In the genomic region with DNA sequence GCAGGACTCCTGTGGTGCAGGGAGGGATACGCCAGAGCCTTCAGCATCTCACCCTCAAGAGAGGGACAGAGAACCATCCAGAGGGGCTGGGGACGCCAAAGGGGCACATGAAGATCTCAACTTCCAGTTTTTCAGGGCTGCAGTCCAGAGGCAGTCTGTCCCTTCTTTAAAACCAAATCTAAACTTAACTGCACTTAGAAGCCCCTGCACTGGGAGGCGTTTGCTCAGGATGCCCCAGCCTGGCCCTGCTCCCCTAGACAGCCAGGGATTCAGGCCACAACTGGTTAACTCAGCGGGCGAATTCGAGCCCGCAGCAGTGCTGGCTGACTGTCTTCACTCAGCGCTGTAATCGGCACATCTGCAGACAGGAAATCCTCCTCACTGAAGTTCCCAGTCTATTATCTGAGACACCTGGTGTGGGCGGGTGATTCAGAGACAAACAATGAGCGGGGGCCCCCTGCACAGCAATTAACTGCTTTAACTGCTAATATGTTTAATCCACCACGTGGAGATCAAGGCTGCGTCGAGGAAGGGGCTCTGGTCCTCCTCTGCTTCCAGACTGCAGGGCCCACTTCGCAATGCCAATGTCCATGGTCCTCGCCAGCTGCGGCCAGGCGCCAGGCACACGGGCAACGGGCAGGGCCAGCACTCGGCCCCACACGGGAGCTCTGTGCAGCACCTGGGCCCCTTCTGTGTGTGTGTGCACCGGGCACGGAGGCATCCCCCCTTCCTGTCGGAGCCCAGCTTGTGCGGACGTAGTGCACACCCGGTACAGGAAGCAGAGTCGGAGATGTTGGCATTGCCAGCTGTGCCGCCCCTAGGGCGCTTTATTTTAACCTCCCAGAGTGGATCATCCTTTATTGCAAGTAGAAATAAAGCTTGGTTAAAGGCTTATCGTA, we compare ENCODE assay signal across 8 cellular contexts. TPM values are rescaled to one million over a fixed set of nuclear protein-coding genes. Genes with fewer than 3 reads are reported as not detected.
DNase-seq lines count a peak whose midpoint lies in the region; ATAC-seq and TF ChIP-seq lines count a peak whose summit lies in the region.

No MANE protein-coding gene starts in this region.

- H3K27me3 ChIP-seq in SJCRH30 (no peaks in the 10 kb centered on the region), iPS-20b (ENCODE audit: insufficient read depth, low read length) (no peaks in the 10 kb centered on the region)

- H3K9me3 ChIP-seq in SJCRH30 (replicated peaks) (no peaks in the 10 kb centered on the region), iPS-20b (ENCODE audit: insufficient read depth, low read depth, low read length) (no peaks in the 10 kb centered on the region)

- TF ChIP-seq RAD21 in Ishikawa (IDR thresholded peaks at IDR 0.05; ENCODE audit: low read depth): no peak

- ATAC-seq in HG02870 (IDR thresholded peaks at IDR 0.05; ENCODE audit: unreplicated experiment): no peak

- peaks cover 41% of the 10 kb centered on the region for H3K4me1 ChIP-seq in SJCRH30
- H3K4me1 ChIP-seq in iPS-20b (ENCODE audit: insufficient read depth, low read length): peaks cover 15% of the 10 kb centered on the region; the same call in 1 of the 2 replicates

- H3K27ac ChIP-seq in SJCRH30 (peak overlapping the region; percentile 94), iPS-20b (ENCODE audit: low read length) (no peak overlapping the region)

- H3K9ac ChIP-seq in iPS-20b (ENCODE audit: low read depth, low read length): peak overlapping the region; percentile 56; the same call in 1 of the 2 replicates

- no peak for TF ChIP-seq EP300 in Ishikawa (IDR thresholded peaks at IDR 0.05; ENCODE audit: borderline replicate concordance)

- H3K36me3 ChIP-seq in SJCRH30: no peaks in the 10 kb centered on the region
- H3K36me3 ChIP-seq in iPS-20b (ENCODE audit: insufficient read depth, low read depth, low read length): no peaks in the 10 kb centered on the region

- DNase-seq in GF-D8 (lab: John Stamatoyannopoulos, UW): peak; percentile 82
- DNase-seq in SJCRH30: peak; percentile 90
- DNase-seq in activated naive CD4-positive, alpha-beta T cell (lab: John Stamatoyannopoulos, UW): peak; percentile 29 to 74 (median 66)
- DNase-seq in stimulated activated CD4-positive, alpha-beta T cell treated with anti-CD3 and anti-CD28 coated beads, Interleukin-1b, Interleukin-23, amount 100 ng/mL, for 4 hours (ENCODE audit: low read depth in 2 of 2): peak; percentile 71 to 81
- no peak for DNase-seq in NCI-H446 treated with DMSO at 0.1 percent for 48 hours (lab: John Stamatoyannopoulos, UW)

- peak overlapping the region; percentile 20 for H3K4me3 ChIP-seq in SJCRH30
- H3K4me3 ChIP-seq in iPS-20b (ENCODE audit: low read length): peak overlapping the region; percentile 13; the same call in 1 of the 2 replicates

TF ChIP-seq in Ishikawa, 13 proteins besides CTCF, POLR2A, EP300 and RAD21:
- TF ChIP-seq NFIC (IDR thresholded peaks at IDR 0.05) (no peak), EGR1 (IDR thresholded peaks at IDR 0.05) (peak; percentile 26; the same call in 1 of the 2 replicates), REST (IDR thresholded peaks at IDR 0.05; ENCODE audit: low read depth) (no peak), TEAD4 (IDR thresholded peaks at IDR 0.05) (no peak)
- TF ChIP-seq, protein P1, sequence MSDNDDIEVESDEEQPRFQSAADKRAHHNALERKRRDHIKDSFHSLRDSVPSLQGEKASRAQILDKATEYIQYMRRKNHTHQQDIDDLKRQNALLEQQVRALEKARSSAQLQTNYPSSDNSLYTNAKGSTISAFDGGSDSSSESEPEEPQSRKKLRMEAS (IDR thresholded peaks at IDR 0.05): peak; percentile 71

RNA-seq across cellular contexts. Expression of gene GNB1L, which starts 36.9 kb away (rescaled TPM):
- total RNA-seq in SJCRH30 (2014; rRNA removed; shearing (Covaris generic)): 12.3 and 12.6 TPM in 2 replicates

RNA-seq across cellular contexts. Expression of gene RTL10, which starts 36.9 kb away (rescaled TPM):
- total RNA-seq in SJCRH30 (2014; rRNA removed; shearing (Covaris generic)): 16.2 and 19.1 TPM in 2 replicates

RNA-seq across cellular contexts. Expression of gene COMT, which starts 50.0 kb away (rescaled TPM):
- total RNA-seq in SJCRH30 (2014; rRNA removed; shearing (Covaris generic)): 69.2 and 74.6 TPM in 2 replicates

RNA-seq across cellular contexts. Expression of gene TXNRD2, which starts 50.0 kb away (rescaled TPM):
- total RNA-seq in SJCRH30 (2014; rRNA removed; shearing (Covaris generic)): 17.0 and 17.2 TPM in 2 replicates
